6 cellular contexts compared by ENCODE assay signal in genomic region chr17:38747385-38748328, GRCh38. TPM values are rescaled to one million over a fixed set of nuclear protein-coding genes. Genes with fewer than 3 reads are reported as not detected.
DNase-seq lines count a peak whose midpoint lies in the region; ATAC-seq and TF ChIP-seq lines count a peak whose summit lies in the region.

No MANE protein-coding gene starts in this region.

- H3K14ac ChIP-seq in trophoblast cell (ENCODE audit: low read length): peak overlapping the region; percentile 98

- H3K27ac ChIP-seq in cardiac muscle cell (peak overlapping the region; percentile 76), trophoblast cell (ENCODE audit: low read depth, low read length) (peak overlapping the region; percentile 57)

- H3K18ac ChIP-seq in trophoblast cell (ENCODE audit: low read length): peak overlapping the region; percentile 98

- peak overlapping the region; percentile 93 for H2AK5ac ChIP-seq in trophoblast cell (ENCODE audit: low read length)

- no CpG with 5 or more reads among the region's 79 CpGs for whole genome bisulfite sequencing in trophoblast cell (ENCODE audit: extremely low coverage, insufficient coverage, insufficient read length)

- H3K27me3 ChIP-seq in cardiac muscle cell (no peaks in the 10 kb centered on the region), trophoblast cell (ENCODE audit: insufficient read depth, low read length) (no peaks in the 10 kb centered on the region)

- H3K9ac ChIP-seq in trophoblast cell (ENCODE audit: low read length): peak overlapping the region; percentile 89

- H4K12ac ChIP-seq in trophoblast cell (ENCODE audit: low read depth, low read length): peak overlapping the region; percentile 83

- peak overlapping the region; percentile 90 for H2BK5ac ChIP-seq in trophoblast cell (ENCODE audit: low read depth, low read length, poor library complexity)

- H2AFZ ChIP-seq in trophoblast cell (ENCODE audit: insufficient read depth, low read length, poor library complexity): peak overlapping the region; percentile 48

- H2BK120ac ChIP-seq in trophoblast cell (ENCODE audit: insufficient read depth, low read length, poor library complexity): peak overlapping the region; percentile 82

- H3K4me3 ChIP-seq in cardiac muscle cell: peak overlapping the region; percentile 97
- H3K4me3 ChIP-seq in choroid plexus epithelial cell (ENCODE audit: low read depth, low read length): peak overlapping the region; percentile 99
- peak overlapping the region; percentile 94 for H3K4me3 ChIP-seq in trophoblast cell (ENCODE audit: low read depth, low read length)

- H3K4me1 ChIP-seq in cardiac muscle cell (ENCODE audit: low read depth): peaks cover 11% of the 10 kb centered on the region
- H3K4me1 ChIP-seq in trophoblast cell (ENCODE audit: control insufficient read depth in 1 of 2, insufficient read depth in 2 of 2, low read length in 2 of 2): peaks cover 13 to 22% of the 10 kb centered on the region in 2 experiments

- peak overlapping the region; percentile 98 for H3K4ac ChIP-seq in trophoblast cell (ENCODE audit: low read depth, low read length)

- H4K91ac ChIP-seq in trophoblast cell (ENCODE audit: low read depth, low read length): peak overlapping the region; percentile 98

- DNase-seq in cardiac muscle cell (ENCODE audit: low read depth in 1 of 2, low spot score in 1 of 2): peak; percentile 48 to 61
- DNase-seq in Right ventricle myocardium inferior (ENCODE audit: missing footprints): no peak
- DNase-seq in choroid plexus epithelial cell (ENCODE audit: low read depth): no peak
- no peak for DNase-seq in trophoblast cell
- no peak for DNase-seq in middle frontal gyrus (ENCODE audit: extremely low spot score, low spot score)
- no peak for DNase-seq in central memory CD4-positive, alpha-beta T cell

- H3K9me3 ChIP-seq in cardiac muscle cell (ENCODE audit: low read depth): no peaks in the 10 kb centered on the region
- H3K9me3 ChIP-seq in trophoblast cell (ENCODE audit: insufficient read depth, low read depth, low read length): no peaks in the 10 kb centered on the region

- no peaks in the 10 kb centered on the region for H3K36me3 ChIP-seq in cardiac muscle cell
- H3K36me3 ChIP-seq in trophoblast cell (ENCODE audit: control insufficient read depth in 1 of 2, insufficient read depth in 2 of 2, low read length in 2 of 2): peaks cover 4 to 5% of the 10 kb centered on the region in 2 experiments

- TF ChIP-seq CTCF in cardiac muscle cell (IDR thresholded peaks at IDR 0.05; ENCODE audit: low read depth, low read length): no peak
- no peak for TF ChIP-seq CTCF in choroid plexus epithelial cell (conservative IDR thresholded peaks at IDR 0.05; ENCODE audit: low read depth, low read length)

- ATAC-seq in Right ventricle myocardium inferior: no peak

- peaks cover 25% of the 10 kb centered on the region for H3K79me1 ChIP-seq in trophoblast cell (ENCODE audit: low read length)

- intact Hi-C loops in Right ventricle myocardium inferior (cut with DNase I): loop anchor here (2.0 to 10.0 kb wide), 3 partner anchors 17 to 407 kb away; partner anchors contain the start of genes CISD3 and PLXDC1

- peaks cover 33% of the 10 kb centered on the region for H3K79me2 ChIP-seq in trophoblast cell (ENCODE audit: control insufficient read depth, insufficient read depth, low read length, poor library complexity)

- no peak overlapping the region for H3K23ac ChIP-seq in trophoblast cell (ENCODE audit: low read length)

- peak overlapping the region; percentile 84 for H3K4me2 ChIP-seq in trophoblast cell (ENCODE audit: low read length)

- peak overlapping the region; percentile 46 for H2BK12ac ChIP-seq in trophoblast cell (ENCODE audit: low read length)

- peak overlapping the region; percentile 88 for H4K8ac ChIP-seq in trophoblast cell (ENCODE audit: low read depth, low read length)

RNA-seq across cellular contexts. Expression of gene PCGF2, which starts 0.5 kb away (rescaled TPM):
- 14.4 and 21.7 TPM in 2 replicates for total RNA-seq in cardiac muscle cell
- polyA plus RNA-seq in cardiac muscle cell: 10.7 and 12.2 TPM in 2 replicates
- total RNA-seq in Right ventricle myocardium inferior: 24.4 TPM
- polyA plus RNA-seq in trophoblast cell (2013): 42.2 and 42.5 TPM in 2 replicates

RNA-seq across cellular contexts. Expression of gene PSMB3, which starts 4.9 kb away (rescaled TPM):
- 166 and 188 TPM in 2 replicates for total RNA-seq in cardiac muscle cell
- polyA plus RNA-seq in cardiac muscle cell: 333 and 379 TPM in 2 replicates
- total RNA-seq in Right ventricle myocardium inferior: 175 TPM
- polyA plus RNA-seq in trophoblast cell (2013): 299 and 301 TPM in 2 replicates

RNA-seq across cellular contexts. Expression of gene CISD3, which starts 17.5 kb away (rescaled TPM):
- 4.9 and 7.4 TPM in 2 replicates for total RNA-seq in cardiac muscle cell
- polyA plus RNA-seq in cardiac muscle cell: 20.6 and 29.7 TPM in 2 replicates
- 84.7 TPM for total RNA-seq in Right ventricle myocardium inferior
- polyA plus RNA-seq in trophoblast cell (2013): 7.1 and 7.8 TPM in 2 replicates

RNA-seq across cellular contexts. Expression of gene MLLT6, which starts 42.6 kb away (rescaled TPM):
- total RNA-seq in cardiac muscle cell (48.4 and 75.8 TPM in 2 replicates), Right ventricle myocardium inferior (71.1 TPM)
- 10.5 and 17.4 TPM in 2 replicates for polyA plus RNA-seq in cardiac muscle cell
- polyA plus RNA-seq in trophoblast cell (2013): 15.3 and 16.2 TPM in 2 replicates

RNA-seq across cellular contexts. Expression of gene PIP4K2B, which starts 51.7 kb away (rescaled TPM):
- total RNA-seq in cardiac muscle cell: 98.7 and 116 TPM in 2 replicates
- 17.4 and 23.3 TPM in 2 replicates for polyA plus RNA-seq in cardiac muscle cell
- total RNA-seq in Right ventricle myocardium inferior: 49.7 TPM
- 22.1 and 25.2 TPM in 2 replicates for polyA plus RNA-seq in trophoblast cell (2013)

Comparison
In these comparisons a context has a peak if more than half of its experiments do, and no peak if none do; other contexts are left out.
1. DNase-seq: peak in cardiac muscle cell (2 of 2); none in Right ventricle myocardium inferior (single experiment), choroid plexus epithelial cell (single experiment), trophoblast cell (0 of 2), middle frontal gyrus (single experiment) and central memory CD4-positive, alpha-beta T cell (single experiment).
2. RNA of gene CISD3, which starts 17.5 kb away (total RNA-seq): 84.7 TPM in Right ventricle myocardium inferior (single experiment); 4.9 to 7.4 TPM in cardiac muscle cell; every median in the first group is over 10 times any median in the second.
3. Peak in every context shown above with its lines, with median percentiles within 50 percentile points of each other: H3K4me3 ChIP-seq.